ENCODE assay signal across 34 cellular contexts in the genomic region with DNA sequence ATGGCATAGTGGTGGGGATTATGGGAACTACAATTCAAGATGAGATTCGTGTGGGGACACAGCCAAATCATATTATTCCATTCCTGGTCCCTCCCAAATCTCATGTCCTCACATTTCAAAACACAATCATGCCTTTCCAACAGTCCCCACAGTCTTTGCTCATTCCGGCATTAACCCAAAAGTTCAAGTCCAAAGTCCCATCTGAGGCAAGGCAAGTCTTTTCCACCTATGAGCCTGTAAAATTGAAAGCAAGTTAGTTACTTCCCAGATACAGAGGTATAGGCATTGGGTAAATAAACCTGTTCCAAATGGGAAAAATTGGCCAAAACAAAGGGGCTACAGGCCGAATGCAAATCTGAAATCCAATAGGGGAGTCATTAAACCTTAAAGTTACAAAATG.
"Had no signal": no experiment of that assay in that cellular context is flagged by ENCODE, and none has a peak within 500 bp of the region (broad histone marks: within the 10 kb centered on the region; RNA-seq: fewer than 3 reads in every experiment).

No MANE protein-coding gene starts in this region.

- H3K27ac ChIP-seq: adrenal gland, ascending aorta, body of pancreas, brain microvascular endothelial cell, breast epithelium, cardiac muscle cell had no signal

- H3K36me3 ChIP-seq: adrenal gland, ascending aorta, brain microvascular endothelial cell, breast epithelium, cardiac muscle cell had no signal

- H3K4me3 ChIP-seq: adrenal gland, ascending aorta, body of pancreas, breast epithelium, cardiac muscle cell had no signal

- DNase-seq: activated effector memory CD4-positive, alpha-beta T cell treated with anti-CD3 and anti-CD28 coated beads, Interleukin-2, amount 50 U/mL, for 16 hours; activated effector memory CD4-positive, alpha-beta T cell treated with Interleukin-2 at 50 U/mL for 16 hours; activated gamma-delta T cell; activated gamma-delta T cell treated with Interleukin-2 at 50 U/mL for 16 hours; activated naive CD4-positive, alpha-beta T cell; activated naive CD4-positive, alpha-beta T cell treated with anti-CD3 and anti-CD28 coated beads for 36 hours; activated naive CD4-positive, alpha-beta T cell treated with anti-CD3 and anti-CD28 coated beads, Interleukin-2, amount 10 ng/mL, durations not matched to agents 7 days and 5 days; activated naive CD4-positive, alpha-beta T cell treated with anti-CD3 and anti-CD28 coated beads, Interleukin-2, amount 50 U/mL, for 16 hours; activated naive CD4-positive, alpha-beta T cell treated with Interleukin-2 at 50 U/mL for 16 hours; activated naive CD8-positive, alpha-beta T cell treated with anti-CD3 and anti-CD28 coated beads for 36 hours; activated naive CD8-positive, alpha-beta T cell treated with anti-CD3 and anti-CD28 coated beads, Interleukin-2, amount 10 ng/mL, durations not matched to agents 7 days and 5 days; activated naive CD8-positive, alpha-beta T cell treated with anti-CD3 and anti-CD28 coated beads, Interleukin-2, amount 50 U/mL, for 24 hours; activated T-cell treated with anti-CD3 and anti-CD28 coated beads, Interleukin-2, amount 50 U/mL, for 1 hour; activated T-cell treated with anti-CD3 and anti-CD28 coated beads, Interleukin-2, amount 50 U/mL, for 24 hours; activated T-cell treated with anti-CD3 and anti-CD28 coated beads, Interleukin-2, amount 50 U/mL, for 4 hours; activated T-cell treated with anti-CD3 and anti-CD28 coated beads, Interleukin-2, amount 50 U/mL, for 48 hours; activated T-cell treated with anti-CD3 and anti-CD28 coated beads, Interleukin-2, amount 50 U/mL, for 72 hours; adrenal gland; amniotic stem cell; amygdala; anterior cingulate cortex; aorta; body of pancreas; brain microvascular endothelial cell; caudate nucleus; central memory CD4-positive, alpha-beta T cell; cerebellar nuclear complex had no signal

- FAIRE-seq: astrocyte, bronchial epithelial cell had no signal

- H3K4me1 ChIP-seq: adrenal gland, ascending aorta, body of pancreas, breast epithelium had no signal

- ATAC-seq: activated naive CD4-positive, alpha-beta T cell treated with anti-CD3 and anti-CD28 coated beads, Interleukin-2, amount 50 U/mL, for 72 hours; activated naive CD8-positive, alpha-beta T cell treated with anti-CD3 and anti-CD28 coated beads, Interleukin-2, amount 50 U/mL, for 24 hours; activated T-cell treated with anti-CD3 and anti-CD28 coated beads, Interleukin-2, amount 50 U/mL, for 4 hours; activated T-cell treated with anti-CD3 and anti-CD28 coated beads, Interleukin-2, amount 50 U/mL, for 72 hours; activated T-helper 17 cell treated with anti-CD3 and anti-CD28 coated beads, Interleukin-2, amount 50 U/mL, for 72 hours; body of pancreas had no signal

- H3K27me3 ChIP-seq: adrenal gland, ascending aorta, body of pancreas, brain microvascular endothelial cell, breast epithelium, cardiac muscle cell had no signal

- H3K9me3 ChIP-seq: ascending aorta, body of pancreas had no signal
